1 cellular context compared by ENCODE assay signal in the genomic region with DNA sequence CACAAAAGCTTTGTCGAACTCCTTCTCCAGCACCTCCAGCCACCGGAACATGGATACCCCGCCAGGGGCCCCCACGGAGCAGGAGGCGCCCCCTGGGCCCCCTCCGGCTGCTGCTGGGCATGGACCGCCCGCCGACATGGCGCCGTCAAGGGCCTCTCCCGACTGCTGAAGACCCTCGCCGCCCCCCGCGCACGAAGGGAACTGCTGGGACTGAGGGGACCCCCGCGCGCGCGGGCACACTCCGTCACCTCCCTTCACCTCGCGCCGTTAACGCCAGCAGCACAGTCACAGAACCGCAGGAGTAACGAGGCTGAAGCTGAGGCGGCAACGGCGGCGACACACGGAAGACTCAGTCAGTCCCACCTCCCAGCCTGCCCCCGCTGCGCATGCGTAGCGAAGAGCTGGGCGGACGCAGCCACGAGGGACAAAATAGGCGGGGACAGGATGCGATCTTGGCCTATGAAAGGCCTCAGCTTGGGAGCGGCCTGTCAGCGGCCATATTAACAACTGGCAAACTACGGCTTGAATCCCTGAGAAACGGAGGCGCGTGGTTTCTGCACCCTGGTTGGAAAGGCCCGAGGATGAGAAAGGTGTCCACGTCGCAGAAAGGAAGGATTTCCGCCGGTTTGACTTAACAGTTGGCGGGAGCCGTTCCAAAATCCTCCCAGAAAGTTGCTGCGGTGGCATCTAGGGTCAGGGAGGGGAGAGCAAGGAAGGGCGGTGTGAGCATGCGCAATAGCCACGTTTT.
A peak's percentile ranks its signal among the peaks of the same experiment; 100 is the strongest.
TF ChIP-seq lines count a peak whose summit lies in the region.

TSS of gene GOPC (minus strand) at position 361 of the 748 bp plus-strand sequence. CDS start at position 138, 223 bp downstream.

TF ChIP-seq in WTC11, 78 proteins besides CTCF, POLR2A, EP300 and RAD21 (continued from another document and continues in another):
- no peak for TF ChIP-seq SMAD4 (CRISPR knock-in tag; IDR thresholded peaks at IDR 0.05)
- TF ChIP-seq GRHL2 (CRISPR knock-in tag; IDR thresholded peaks at IDR 0.05; ENCODE audit: insufficient replicate concordance, severe bottlenecking), result no peak
- TF ChIP-seq SOX15 (CRISPR knock-in tag; IDR thresholded peaks at IDR 0.05), result no peak
- no peak for TF ChIP-seq RELA (CRISPR knock-in tag; IDR thresholded peaks at IDR 0.05; ENCODE audit: borderline replicate concordance)
- TF ChIP-seq KAT7 (CRISPR knock-in tag; IDR thresholded peaks at IDR 0.05; ENCODE audit: borderline replicate concordance), result 0 out of 2 replicates have a peak, but pooled peaks have one; percentile 28
- TF ChIP-seq MYBL2 (CRISPR knock-in tag; IDR thresholded peaks at IDR 0.05), result peak; percentile 70; the same call in 1 of the 2 replicates
- TF ChIP-seq ZNF416 (CRISPR knock-in tag; IDR thresholded peaks at IDR 0.05), result no peak
- no peak for TF ChIP-seq ZNF121 (CRISPR knock-in tag; IDR thresholded peaks at IDR 0.05)
- TF ChIP-seq CREM (CRISPR knock-in tag; IDR thresholded peaks at IDR 0.05), result peak; percentile 67; the same call in 1 of the 2 replicates
- TF ChIP-seq ZNF423 (CRISPR knock-in tag; IDR thresholded peaks at IDR 0.05), result peak; percentile 88
- TF ChIP-seq ERG (CRISPR knock-in tag; IDR thresholded peaks at IDR 0.05), result no peak
- TF ChIP-seq ZBTB21 (CRISPR knock-in tag; IDR thresholded peaks at IDR 0.05; ENCODE audit: borderline replicate concordance), result peak; percentile 67; the same call in 1 of the 2 replicates
- no peak for TF ChIP-seq NFATC4 (CRISPR knock-in tag; IDR thresholded peaks at IDR 0.05)
- no peak for TF ChIP-seq STAT6 (CRISPR knock-in tag; conservative IDR thresholded peaks at IDR 0.05; ENCODE audit: low read depth)
- peak; percentile 80 for TF ChIP-seq FOXK1 (CRISPR knock-in tag; IDR thresholded peaks at IDR 0.05)
- TF ChIP-seq JUN (CRISPR knock-in tag; IDR thresholded peaks at IDR 0.05), result no peak
- TF ChIP-seq CDX4 (CRISPR knock-in tag; IDR thresholded peaks at IDR 0.05; ENCODE audit: borderline replicate concordance), result no peak
- TF ChIP-seq, protein P1, sequence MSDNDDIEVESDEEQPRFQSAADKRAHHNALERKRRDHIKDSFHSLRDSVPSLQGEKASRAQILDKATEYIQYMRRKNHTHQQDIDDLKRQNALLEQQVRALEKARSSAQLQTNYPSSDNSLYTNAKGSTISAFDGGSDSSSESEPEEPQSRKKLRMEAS (CRISPR knock-in tag; IDR thresholded peaks at IDR 0.05), result peak; percentile 92
- no peak for TF ChIP-seq IRF2 (CRISPR knock-in tag; IDR thresholded peaks at IDR 0.05; ENCODE audit: borderline replicate concordance, low read depth)
- TF ChIP-seq MXD4 (CRISPR knock-in tag; IDR thresholded peaks at IDR 0.05; ENCODE audit: borderline replicate concordance), result no peak
- TF ChIP-seq ATF3 (CRISPR knock-in tag; conservative IDR thresholded peaks at IDR 0.05), result no peak
- TF ChIP-seq ZNF671 (CRISPR knock-in tag; IDR thresholded peaks at IDR 0.05), result no peak
- TF ChIP-seq ZNF396 (CRISPR knock-in tag; IDR thresholded peaks at IDR 0.05; ENCODE audit: borderline replicate concordance), result no peak
- TF ChIP-seq, protein P2, sequence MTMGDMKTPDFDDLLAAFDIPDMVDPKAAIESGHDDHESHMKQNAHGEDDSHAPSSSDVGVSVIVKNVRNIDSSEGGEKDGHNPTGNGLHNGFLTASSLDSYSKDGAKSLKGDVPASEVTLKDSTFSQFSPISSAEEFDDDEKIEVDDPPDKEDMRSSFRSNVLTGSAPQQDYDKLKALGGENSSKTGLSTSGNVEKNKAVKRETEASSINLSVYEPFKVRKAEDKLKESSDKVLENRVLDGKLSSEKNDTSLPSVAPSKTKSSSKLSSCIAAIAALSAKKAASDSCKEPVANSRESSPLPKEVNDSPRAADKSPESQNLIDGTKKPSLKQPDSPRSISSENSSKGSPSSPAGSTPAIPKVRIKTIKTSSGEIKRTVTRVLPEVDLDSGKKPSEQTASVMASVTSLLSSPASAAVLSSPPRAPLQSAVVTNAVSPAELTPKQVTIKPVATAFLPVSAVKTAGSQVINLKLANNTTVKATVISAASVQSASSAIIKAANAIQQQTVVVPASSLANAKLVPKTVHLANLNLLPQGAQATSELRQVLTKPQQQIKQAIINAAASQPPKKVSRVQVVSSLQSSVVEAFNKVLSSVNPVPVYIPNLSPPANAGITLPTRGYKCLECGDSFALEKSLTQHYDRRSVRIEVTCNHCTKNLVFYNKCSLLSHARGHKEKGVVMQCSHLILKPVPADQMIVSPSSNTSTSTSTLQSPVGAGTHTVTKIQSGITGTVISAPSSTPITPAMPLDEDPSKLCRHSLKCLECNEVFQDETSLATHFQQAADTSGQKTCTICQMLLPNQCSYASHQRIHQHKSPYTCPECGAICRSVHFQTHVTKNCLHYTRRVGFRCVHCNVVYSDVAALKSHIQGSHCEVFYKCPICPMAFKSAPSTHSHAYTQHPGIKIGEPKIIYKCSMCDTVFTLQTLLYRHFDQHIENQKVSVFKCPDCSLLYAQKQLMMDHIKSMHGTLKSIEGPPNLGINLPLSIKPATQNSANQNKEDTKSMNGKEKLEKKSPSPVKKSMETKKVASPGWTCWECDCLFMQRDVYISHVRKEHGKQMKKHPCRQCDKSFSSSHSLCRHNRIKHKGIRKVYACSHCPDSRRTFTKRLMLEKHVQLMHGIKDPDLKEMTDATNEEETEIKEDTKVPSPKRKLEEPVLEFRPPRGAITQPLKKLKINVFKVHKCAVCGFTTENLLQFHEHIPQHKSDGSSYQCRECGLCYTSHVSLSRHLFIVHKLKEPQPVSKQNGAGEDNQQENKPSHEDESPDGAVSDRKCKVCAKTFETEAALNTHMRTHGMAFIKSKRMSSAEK (CRISPR knock-in tag; IDR thresholded peaks at IDR 0.05; ENCODE audit: borderline replicate concordance), result no peak
- TF ChIP-seq PRRX2 (CRISPR knock-in tag; IDR thresholded peaks at IDR 0.05), result no peak
- no peak; the same call in 1 of the 2 replicates for TF ChIP-seq ZNF219 (CRISPR knock-in tag; IDR thresholded peaks at IDR 0.05; ENCODE audit: borderline replicate concordance)
- TF ChIP-seq, protein P3, sequence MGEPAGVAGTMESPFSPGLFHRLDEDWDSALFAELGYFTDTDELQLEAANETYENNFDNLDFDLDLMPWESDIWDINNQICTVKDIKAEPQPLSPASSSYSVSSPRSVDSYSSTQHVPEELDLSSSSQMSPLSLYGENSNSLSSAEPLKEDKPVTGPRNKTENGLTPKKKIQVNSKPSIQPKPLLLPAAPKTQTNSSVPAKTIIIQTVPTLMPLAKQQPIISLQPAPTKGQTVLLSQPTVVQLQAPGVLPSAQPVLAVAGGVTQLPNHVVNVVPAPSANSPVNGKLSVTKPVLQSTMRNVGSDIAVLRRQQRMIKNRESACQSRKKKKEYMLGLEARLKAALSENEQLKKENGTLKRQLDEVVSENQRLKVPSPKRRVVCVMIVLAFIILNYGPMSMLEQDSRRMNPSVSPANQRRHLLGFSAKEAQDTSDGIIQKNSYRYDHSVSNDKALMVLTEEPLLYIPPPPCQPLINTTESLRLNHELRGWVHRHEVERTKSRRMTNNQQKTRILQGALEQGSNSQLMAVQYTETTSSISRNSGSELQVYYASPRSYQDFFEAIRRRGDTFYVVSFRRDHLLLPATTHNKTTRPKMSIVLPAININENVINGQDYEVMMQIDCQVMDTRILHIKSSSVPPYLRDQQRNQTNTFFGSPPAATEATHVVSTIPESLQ (CRISPR knock-in tag; IDR thresholded peaks at IDR 0.05), result no peak
- TF ChIP-seq ZNF263 (CRISPR knock-in tag; IDR thresholded peaks at IDR 0.05; ENCODE audit: low read depth), result no peak
- TF ChIP-seq, protein P4, sequence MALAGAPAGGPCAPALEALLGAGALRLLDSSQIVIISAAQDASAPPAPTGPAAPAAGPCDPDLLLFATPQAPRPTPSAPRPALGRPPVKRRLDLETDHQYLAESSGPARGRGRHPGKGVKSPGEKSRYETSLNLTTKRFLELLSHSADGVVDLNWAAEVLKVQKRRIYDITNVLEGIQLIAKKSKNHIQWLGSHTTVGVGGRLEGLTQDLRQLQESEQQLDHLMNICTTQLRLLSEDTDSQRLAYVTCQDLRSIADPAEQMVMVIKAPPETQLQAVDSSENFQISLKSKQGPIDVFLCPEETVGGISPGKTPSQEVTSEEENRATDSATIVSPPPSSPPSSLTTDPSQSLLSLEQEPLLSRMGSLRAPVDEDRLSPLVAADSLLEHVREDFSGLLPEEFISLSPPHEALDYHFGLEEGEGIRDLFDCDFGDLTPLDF (CRISPR knock-in tag; IDR thresholded peaks at IDR 0.05), result no peak
- 0 out of 2 replicates have a peak, but pooled peaks have one; percentile 88 for TF ChIP-seq CBFB (CRISPR knock-in tag; IDR thresholded peaks at IDR 0.05; ENCODE audit: low read depth)
- TF ChIP-seq, protein P5, sequence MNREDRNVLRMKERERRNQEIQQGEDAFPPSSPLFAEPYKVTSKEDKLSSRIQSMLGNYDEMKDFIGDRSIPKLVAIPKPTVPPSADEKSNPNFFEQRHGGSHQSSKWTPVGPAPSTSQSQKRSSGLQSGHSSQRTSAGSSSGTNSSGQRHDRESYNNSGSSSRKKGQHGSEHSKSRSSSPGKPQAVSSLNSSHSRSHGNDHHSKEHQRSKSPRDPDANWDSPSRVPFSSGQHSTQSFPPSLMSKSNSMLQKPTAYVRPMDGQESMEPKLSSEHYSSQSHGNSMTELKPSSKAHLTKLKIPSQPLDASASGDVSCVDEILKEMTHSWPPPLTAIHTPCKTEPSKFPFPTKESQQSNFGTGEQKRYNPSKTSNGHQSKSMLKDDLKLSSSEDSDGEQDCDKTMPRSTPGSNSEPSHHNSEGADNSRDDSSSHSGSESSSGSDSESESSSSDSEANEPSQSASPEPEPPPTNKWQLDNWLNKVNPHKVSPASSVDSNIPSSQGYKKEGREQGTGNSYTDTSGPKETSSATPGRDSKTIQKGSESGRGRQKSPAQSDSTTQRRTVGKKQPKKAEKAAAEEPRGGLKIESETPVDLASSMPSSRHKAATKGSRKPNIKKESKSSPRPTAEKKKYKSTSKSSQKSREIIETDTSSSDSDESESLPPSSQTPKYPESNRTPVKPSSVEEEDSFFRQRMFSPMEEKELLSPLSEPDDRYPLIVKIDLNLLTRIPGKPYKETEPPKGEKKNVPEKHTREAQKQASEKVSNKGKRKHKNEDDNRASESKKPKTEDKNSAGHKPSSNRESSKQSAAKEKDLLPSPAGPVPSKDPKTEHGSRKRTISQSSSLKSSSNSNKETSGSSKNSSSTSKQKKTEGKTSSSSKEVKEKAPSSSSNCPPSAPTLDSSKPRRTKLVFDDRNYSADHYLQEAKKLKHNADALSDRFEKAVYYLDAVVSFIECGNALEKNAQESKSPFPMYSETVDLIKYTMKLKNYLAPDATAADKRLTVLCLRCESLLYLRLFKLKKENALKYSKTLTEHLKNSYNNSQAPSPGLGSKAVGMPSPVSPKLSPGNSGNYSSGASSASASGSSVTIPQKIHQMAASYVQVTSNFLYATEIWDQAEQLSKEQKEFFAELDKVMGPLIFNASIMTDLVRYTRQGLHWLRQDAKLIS (CRISPR knock-in tag; IDR thresholded peaks at IDR 0.05; ENCODE audit: borderline replicate concordance), result no peak
